In the genomic region with DNA sequence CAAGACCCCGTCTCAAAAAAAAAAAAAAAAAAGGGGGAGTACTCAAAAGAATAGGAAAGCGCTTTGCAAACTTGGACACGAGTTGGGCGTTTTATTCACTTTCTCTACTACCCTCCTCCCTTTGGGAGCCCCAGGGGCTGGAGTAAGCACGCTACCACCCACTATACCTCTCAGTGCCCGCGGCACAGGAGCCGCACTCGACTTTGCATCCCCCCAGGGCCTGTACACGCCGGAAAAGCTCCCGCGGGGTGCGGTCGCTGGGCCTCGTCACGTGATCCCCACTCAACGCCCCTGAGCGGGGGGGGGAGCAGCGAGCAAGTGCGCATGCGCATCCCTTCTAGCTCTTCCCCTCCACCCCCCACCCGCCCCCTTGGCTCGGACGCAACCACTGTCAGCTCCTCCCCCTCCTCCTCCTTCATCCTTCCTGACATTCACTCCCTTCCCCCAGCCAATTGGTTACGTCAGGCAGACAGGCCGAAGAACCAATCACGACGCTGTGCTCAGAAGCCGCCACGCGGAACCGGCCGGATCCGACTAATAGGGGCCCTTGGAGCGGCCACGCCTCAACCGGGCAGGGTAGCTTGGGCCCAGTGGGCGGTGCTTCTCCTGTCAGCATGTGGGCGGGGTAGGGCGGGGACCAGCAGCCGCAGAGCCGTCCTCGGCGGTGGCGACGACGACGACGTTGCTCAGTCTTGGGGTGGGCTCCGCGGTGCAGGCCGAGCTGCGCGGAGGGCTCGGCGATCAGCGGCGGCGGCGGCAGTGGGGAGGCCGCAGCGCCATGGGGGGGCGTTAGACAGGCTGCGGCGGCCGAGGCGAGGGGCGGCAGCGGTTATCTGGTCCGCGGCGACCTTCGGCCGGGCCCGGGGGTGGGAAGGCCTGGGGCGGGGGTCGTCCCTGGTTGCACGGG, we compare ENCODE assay signal across 8 cellular contexts.
DNase-seq lines count a peak whose midpoint lies in the region; ATAC-seq lines count a peak whose summit lies in the region.

A gene with protein sequence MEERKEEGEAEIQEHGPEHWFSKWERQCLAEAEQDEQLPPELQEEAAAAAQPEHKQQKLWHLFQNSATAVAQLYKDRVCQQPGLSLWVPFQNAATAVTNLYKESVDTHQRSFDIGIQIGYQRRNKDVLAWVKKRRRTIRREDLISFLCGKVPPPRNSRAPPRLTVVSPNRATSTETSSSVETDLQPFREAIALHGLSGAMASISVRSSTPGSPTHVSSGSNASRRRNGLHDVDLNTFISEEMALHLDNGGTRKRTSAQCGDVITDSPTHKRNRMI (plus strand): TSS at position 685 of the 907 bp plus-strand sequence. CDS start 401 bp downstream, outside the sequence.

- DNase-seq in Ammon's horn (ENCODE audit: low spot score): peak; percentile 100
- DNase-seq in GM19238 (ENCODE audit: insufficient read length, low spot score): peak; percentile 93
- peak; percentile 100 for DNase-seq in NCI-H524 (lab: John Stamatoyannopoulos, UW)
- peak; percentile 99 to 100 for DNase-seq in activated CD4-positive, alpha-beta T cell treated with anti-CD3 and anti-CD28 coated beads for 4 hours
- peak; percentile 100 for DNase-seq in kidney tubule cell (ENCODE audit: low spot score)
- peak; percentile 95 to 99 (median 98) for DNase-seq in stimulated activated CD4-positive, alpha-beta T cell treated with anti-CD3 and anti-CD28 coated beads, Interleukin-1b, Interleukin-23, amount 100 ng/mL, for 24 hours (ENCODE audit: low read depth in 4 of 4, low spot score in 1 of 4)

- ATAC-seq in HG03442 (IDR thresholded peaks at IDR 0.05; ENCODE audit: unreplicated experiment): peak; percentile 83

- H3K27ac ChIP-seq in cingulate gyrus (ENCODE audit: low read depth, low read length): peak within 1 kb of the TSS; percentile 87

Comparison
In these comparisons a context has a peak if more than half of its experiments do, and no peak if none do; other contexts are left out.
1. Peak in every context shown above with its lines: DNase-seq, ATAC-seq and H3K27ac ChIP-seq.